In genomic region chr5:140593070-140593469, GRCh38 we compare ENCODE assay signal across 5 cellular contexts. TPM values are rescaled to one million over a fixed set of nuclear protein-coding genes. Genes with fewer than 3 reads are reported as not detected.
"Had no signal": no experiment of that assay in that cellular context is flagged by ENCODE, and none has a peak within 500 bp of the region (broad histone marks: within the 10 kb centered on the region; RNA-seq: fewer than 3 reads in every experiment).

No MANE protein-coding gene starts in this region.

RNA-seq across cellular contexts. Expression of gene CD14, which starts 39.9 kb away (rescaled TPM):
- total RNA-seq: chondrocyte, epithelial cell of proximal tubule, osteocyte had no signal

RNA-seq across cellular contexts. Expression of gene EIF4EBP3, which starts 45.6 kb away (rescaled TPM):
- total RNA-seq: smooth muscle cell, temporal lobe had no signal
